Comparison of ENCODE assay signal across 17 cellular contexts in the genomic region with DNA sequence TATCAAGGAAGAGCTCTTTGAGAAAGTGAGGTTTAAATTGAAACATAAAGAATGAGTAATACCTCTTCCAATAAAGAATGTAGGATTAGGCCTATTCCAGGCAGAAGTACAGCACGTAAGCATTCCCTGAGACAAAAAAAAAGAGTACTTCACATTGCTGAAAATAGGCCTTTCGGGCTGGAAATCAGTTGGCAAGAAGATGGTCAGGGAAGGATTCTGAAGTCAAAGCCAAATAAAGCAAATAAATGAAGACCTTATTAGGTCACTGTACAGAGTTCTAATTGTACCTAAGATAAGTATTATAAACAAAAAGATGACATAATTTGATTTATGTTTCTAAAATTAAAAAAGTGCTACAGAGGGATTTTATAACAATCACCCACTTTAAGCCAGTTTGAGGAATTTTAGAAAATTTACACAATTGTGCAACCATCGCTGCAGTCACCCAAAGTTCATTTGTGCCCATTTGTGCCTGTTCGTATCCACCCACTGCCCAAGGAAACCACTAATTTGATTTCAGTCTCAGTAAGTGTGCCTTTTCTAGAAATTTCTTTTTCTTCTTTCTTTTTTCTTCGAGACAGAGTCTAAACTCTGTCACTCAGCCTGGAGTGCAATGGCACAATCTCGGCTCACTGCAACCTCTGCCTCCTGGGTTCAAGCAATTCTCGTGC. TPM values are rescaled to one million over a fixed set of nuclear protein-coding genes. Genes with fewer than 3 reads are reported as not detected.
DNase-seq lines count a peak whose midpoint lies in the region; ATAC-seq, FAIRE-seq and TF ChIP-seq lines count a peak whose summit lies in the region.
"Had no signal": no experiment of that assay in that cellular context is flagged by ENCODE, and none has a peak within 500 bp of the region (broad histone marks: within the 10 kb centered on the region; RNA-seq: fewer than 3 reads in every experiment).

No MANE protein-coding gene starts in this region.

- CTCF ChIA-PET in HepG2 (lab: Yijun Ruan, JAX; ENCODE audit: low intra/inter-chr PET ratio, low total read pairs), result no interaction called here

- BruUV-seq in HepG2 (replicated peaks; lab: Mats Ljungman, UMichigan), result no TSS peak

- no peak overlapping the region for H3K4me2 ChIP-seq in HepG2 (ENCODE audit: low read depth, low read length)

- no peaks in the 10 kb centered on the region for H3K79me2 ChIP-seq in HepG2 (ENCODE audit: insufficient read depth, low read length)

- TF ChIP-seq RAD21 in liver (IDR thresholded peaks at IDR 0.05) (no peak), HepG2 (CRISPR knock-in tag; IDR thresholded peaks at IDR 0.05) (no peak)

- no peaks in the 10 kb centered on the region for H3K36me3 Mint-ChIP-seq in endodermal cell (ENCODE audit: low read depth)

- no peaks in the 10 kb centered on the region for H3K4me1 Mint-ChIP-seq in endodermal cell

- H3K27ac Mint-ChIP-seq in endodermal cell, result no peak overlapping the region
- H3K27ac Mint-ChIP-seq: CD4-positive, alpha-beta T cell had no signal

- no peak for TF ChIP-seq POLR2A in HepG2 (IDR thresholded peaks at IDR 0.05; ENCODE audit: insufficient read depth in 1 of 2, low read depth in 2 of 2, low read length in 2 of 2)

- intact Hi-C loops in HepG2 (cut with micrococcal nuclease; ENCODE audit: unreplicated experiment), result no loop called here
- intact Hi-C loops in aorta (cut with DNase I), result no loop called here

- peaks cover 29% of the 10 kb centered on the region for H3K9me3 Mint-ChIP-seq in endodermal cell
- H3K9me3 Mint-ChIP-seq: CD4-positive, alpha-beta T cell had no signal

- H3K4me3 ChIP-seq in liver (ENCODE audit: low read depth in 1 of 3, low read length in 3 of 3) (no peak overlapping the region), HepG2 (replicated peaks in 1 of 3; ENCODE audit: insufficient read depth in 1 of 3, low read depth in 2 of 3, low read length in 3 of 3) (no peak overlapping the region), endodermal cell (ENCODE audit: low read length) (peak overlapping the region; percentile 18), aorta (ENCODE audit: low read length in 2 of 2) (no peak overlapping the region), BE2C (ENCODE audit: low read depth, low read length) (no peak overlapping the region)

- POLR2A ChIA-PET in HepG2 (lab: Yijun Ruan, JAX), result no interaction called here

- no peak overlapping the region for H3K9ac ChIP-seq in liver (ENCODE audit: low read depth in 1 of 2, low read length in 2 of 2)
- no peak overlapping the region for H3K9ac ChIP-seq in HepG2 (ENCODE audit: insufficient read depth, low read depth, low read length)
- no peak overlapping the region for H3K9ac ChIP-seq in endodermal cell (ENCODE audit: extremely low read depth, low read length, poor library complexity, severe bottlenecking)

- H4K20me1 ChIP-seq in HepG2 (ENCODE audit: insufficient read depth, low read length), result no peaks in the 10 kb centered on the region

- ATAC-seq in HepG2 (no peak), aorta (ENCODE audit: low FRiP score) (peak; percentile 79), HG03469 (IDR thresholded peaks at IDR 0.05; ENCODE audit: unreplicated experiment) (no peak)

- no peaks in the 10 kb centered on the region for H3K27me3 ChIP-seq in liver (ENCODE audit: control insufficient read depth in 4 of 4, insufficient read depth in 4 of 4, low read length in 3 of 4)
- H3K27me3 ChIP-seq in HepG2 (ENCODE audit: control insufficient read depth in 1 of 2, insufficient read depth in 2 of 2, low read length in 2 of 2), result no peaks in the 10 kb centered on the region
- H3K27me3 ChIP-seq in endodermal cell (ENCODE audit: control insufficient read depth, insufficient read depth, low read length, poor library complexity, severe bottlenecking), result no peaks in the 10 kb centered on the region
- no peaks in the 10 kb centered on the region for H3K27me3 ChIP-seq in aorta (ENCODE audit: control insufficient read depth in 1 of 2, insufficient read depth in 2 of 2, low read length in 1 of 2)
- H3K27me3 ChIP-seq in BE2C, result no peaks in the 10 kb centered on the region

- in situ Hi-C loops in HepG2 (cut with HindIII; ENCODE audit: extremely low pct_ligation_motif_present, low pct_unique_long_range_greater_than_20kb), result no loop called here

- H3K27ac ChIP-seq in liver (ENCODE audit: low read depth in 1 of 2, low read length in 2 of 2) (no peak overlapping the region), HepG2 (ENCODE audit: extremely low read length, insufficient read depth, low read length) (no peak overlapping the region), endodermal cell (ENCODE audit: low read depth, low read length) (no peak overlapping the region), aorta (ENCODE audit: low read depth in 1 of 2, low read length in 2 of 2) (peak overlapping the region; percentile 87 to 96)

- WGBS in liver, result 70% methylated on average over 7 of the region's 7 CpGs
- WGBS in HepG2 (ENCODE audit: low lambda C conversion rate), result 52% methylated on average over 7 of the region's 7 CpGs
- WGBS in endodermal cell (ENCODE audit: insufficient coverage in 1 of 2, insufficient read length in 1 of 2), 2 experiments, result 89 to 94% methylated on average over 7 of the region's 7 CpGs
- 7 to 11% methylated on average over 7 of the region's 7 CpGs for WGBS in aorta, 2 donors

- H3K4me1 ChIP-seq in liver (ENCODE audit: control insufficient read depth in 4 of 4, insufficient read depth in 4 of 4, low read length in 3 of 4) (no peaks in the 10 kb centered on the region), HepG2 (ENCODE audit: insufficient read depth, low read length) (no peaks in the 10 kb centered on the region), endodermal cell (ENCODE audit: control insufficient read depth, insufficient read depth, low read length) (no peaks in the 10 kb centered on the region), aorta (ENCODE audit: control insufficient read depth in 1 of 2, insufficient read depth in 2 of 2, low read length in 2 of 2) (no peaks in the 10 kb centered on the region), BE2C (no peaks in the 10 kb centered on the region)

- no peak for TF ChIP-seq CTCF in liver (IDR thresholded peaks at IDR 0.05; ENCODE audit: low read depth, low read length, missing input control)
- no peak for TF ChIP-seq CTCF in HepG2 (CRISPR knock-in tag; IDR thresholded peaks at IDR 0.05)
- no peak for TF ChIP-seq CTCF in endodermal cell (conservative IDR thresholded peaks at IDR 0.05)
- no peak for TF ChIP-seq CTCF in BE2C (IDR thresholded peaks at IDR 0.05; ENCODE audit: low read depth, low read length)

- TF ChIP-seq EP300 in HepG2 (IDR thresholded peaks at IDR 0.05; ENCODE audit: low read depth in 2 of 2, low read length in 2 of 2) (no peak), HepG2 (CRISPR knock-in tag; IDR thresholded peaks at IDR 0.05; ENCODE audit: borderline replicate concordance) (no peak)

- peaks cover 1% of the 10 kb centered on the region for H3K27me3 Mint-ChIP-seq in endodermal cell (ENCODE audit: insufficient read depth)

- H3K4me3 Mint-ChIP-seq in endodermal cell, result no peak overlapping the region
- H3K4me3 Mint-ChIP-seq: CD4-positive, alpha-beta T cell had no signal

- H3K36me3 ChIP-seq in liver (ENCODE audit: control insufficient read depth in 4 of 4, insufficient read depth in 3 of 4, low read depth in 1 of 4, low read length in 3 of 4) (no peaks in the 10 kb centered on the region), HepG2 (replicated peaks in 1 of 2; ENCODE audit: control insufficient read depth in 1 of 2, insufficient read depth in 2 of 2, low read length in 2 of 2) (no peaks in the 10 kb centered on the region), endodermal cell (ENCODE audit: control insufficient read depth, insufficient read depth, low read length) (no peaks in the 10 kb centered on the region), aorta (ENCODE audit: control insufficient read depth in 1 of 2, insufficient read depth in 2 of 2, low read length in 1 of 2) (no peaks in the 10 kb centered on the region), BE2C (no peaks in the 10 kb centered on the region)

- H3K9me3 ChIP-seq in liver (ENCODE audit: control insufficient read depth in 4 of 4, low read length in 3 of 4) (no peaks in the 10 kb centered on the region), HepG2 (ENCODE audit: low read length) (no peaks in the 10 kb centered on the region), endodermal cell (ENCODE audit: control insufficient read depth, low read length) (peaks cover 7% of the 10 kb centered on the region), aorta (ENCODE audit: control insufficient read depth, low read length) (no peaks in the 10 kb centered on the region), BE2C (no peaks in the 10 kb centered on the region)

- no peak for FAIRE-seq in HepG2 (lab: Jason Lieb, UNC)

- no peak overlapping the region for H2AFZ ChIP-seq in HepG2 (ENCODE audit: low read length)

- DNase-seq in HepG2 (ENCODE audit: low spot score) (no peak), amniotic epithelial cell (ENCODE audit: low read depth) (peak; percentile 49), endodermal cell (no peak), aorta (no peak), BE2C (no peak), GM19238 (ENCODE audit: insufficient read length, low spot score) (no peak)
- DNase-seq: ACHN; CD4-positive, alpha-beta T cell; DND-41; GF-D8; IMR-90; NCI-H1417 treated with DMSO at 0.1 percent for 48 hours; NCI-H2029; NK-92 treated with Interleukin-12 subunit alpha and Interleukin-12 subunit beta, amount 100 ng/mL, for 24 hours; OCI-M1 had no signal

RNA-seq across cellular contexts. Expression of a gene that starts 58.6 kb away (rescaled TPM):
- total RNA-seq in liver (10 to 100 TPM in 1 of 2 donors, 1 to 10 TPM in 1; 7.2 to 26.9 TPM), HepG2 (2016; rRNA removed; fragmentation: Illumina TruSeq; extraction: Trizol) (0.07 and 0.36 TPM in 2 replicates), endodermal cell (1 to 10 TPM; 2.5 to 3.5 TPM), aorta (10 to 100 TPM in 1 of 2 donors, 1 to 10 TPM in 1; 9.6 to 12.3 TPM)
- polyA plus RNA-seq in liver (10 to 100 TPM in 1 of 2 donors, 1 to 10 TPM in 1; 7.6 to 11.0 TPM), HepG2 (2011; rRNA removed) (0.10 and 0.29 TPM in 2 replicates), aorta (1 to 10 TPM; 8.4 to 9.4 TPM)
- total RNA-seq in HepG2 (2016; cell fraction: cytosol; rRNA removed; fragmentation: Illumina TruSeq; extraction: Trizol; ENCODE audit: low read depth), result not detected in 2 replicates
- total RNA-seq in HepG2 (2016; cell fraction: insoluble cytoplasmic fraction; rRNA removed; fragmentation: Illumina TruSeq; extraction: Trizol), result 0.37 and 0.56 TPM in 2 replicates
- 0.06 and 0.17 TPM in 2 replicates for total RNA-seq in HepG2 (2016; cell fraction: membrane; rRNA removed; fragmentation: Illumina TruSeq; extraction: Trizol)
- total RNA-seq in HepG2 (2016; cell fraction: nucleus; rRNA removed; fragmentation: Illumina TruSeq; extraction: Trizol), result 0.34 TPM in 1 of 2 replicates, not detected in the other
- 0.10 and 0.11 TPM in 2 replicates for polyA plus RNA-seq in HepG2 (2011; cell fraction: cytosol; rRNA removed)
- 0.05 TPM in 1 of 2 replicates, not detected in the other for polyA plus RNA-seq in HepG2 (2011; cell fraction: nucleus; rRNA removed)
- polyA plus RNA-seq in HepG2 (2012), result 0.17 and 0.34 TPM in 2 replicates
- not detected in 2 replicates for polyA plus RNA-seq in HepG2 (2016; cell fraction: cytosol; fragmentation: Illumina TruSeq; extraction: Trizol; ENCODE audit: low read depth)
- 0.40 and 0.42 TPM in 2 replicates for polyA plus RNA-seq in HepG2 (2016; cell fraction: insoluble cytoplasmic fraction; fragmentation: Illumina TruSeq; extraction: Trizol; ENCODE audit: low read depth)
- polyA plus RNA-seq in HepG2 (2016; cell fraction: membrane; fragmentation: Illumina TruSeq; extraction: Trizol; ENCODE audit: low read depth), result not detected in 2 replicates
- not detected in 2 replicates for polyA plus RNA-seq in HepG2 (2016; cell fraction: nucleus; fragmentation: Illumina TruSeq; extraction: Trizol; ENCODE audit: insufficient read depth, low read depth)
- polyA minus RNA-seq in HepG2 (2011; rRNA and poly(A)+ RNA removed; ENCODE audit: low replicate concordance), result 0.07 TPM in 1 of 2 replicates, not detected in the other
- polyA minus RNA-seq in HepG2 (2011; cell fraction: cytosol; rRNA and poly(A)+ RNA removed), result not detected in 2 replicates
- polyA minus RNA-seq in HepG2 (2011; cell fraction: nucleus; rRNA and poly(A)+ RNA removed), result 0.52 TPM in 1 of 2 replicates, not detected in the other
- polyA plus RNA-seq in endodermal cell (2013, experiment 1 of 2), result 2.4 TPM
- 4.2 TPM for polyA plus RNA-seq in endodermal cell (2013, experiment 2 of 2)
- polyA plus RNA-seq in BE2C (2012; ENCODE audit: insufficient read depth, insufficient read length, low read depth), result not detected

Comparison
In these comparisons a context has a peak if more than half of its experiments do, and no peak if none do; other contexts are left out.
1. H3K27ac ChIP-seq: peak in aorta (2 of 2); none in liver (0 of 2), HepG2 (single experiment) and endodermal cell (single experiment).